In genomic region chr14:50362791-50363733, GRCh38 we compare ENCODE assay signal across 8 cellular contexts. TPM values are rescaled to one million over a fixed set of nuclear protein-coding genes. Genes with fewer than 3 reads are reported as not detected.
DNase-seq lines count a peak whose midpoint lies in the region; ATAC-seq and TF ChIP-seq lines count a peak whose summit lies in the region.

No MANE protein-coding gene starts in this region.

- H3K4me3 Mint-ChIP-seq in stimulated activated effector memory CD8-positive, alpha-beta T cell treated with anti-CD3 and anti-CD28 coated beads, Interleukin-12 subunit alpha, Interleukin-12 subunit beta, amount 100 ng/mL, for 72 hours, result peak overlapping the region; percentile 76
- no peak overlapping the region for H3K4me3 Mint-ChIP-seq in Calu3 (ENCODE audit: low read depth, unreplicated experiment)

- H3K36me3 Mint-ChIP-seq in stimulated activated effector memory CD8-positive, alpha-beta T cell treated with anti-CD3 and anti-CD28 coated beads, Interleukin-12 subunit alpha, Interleukin-12 subunit beta, amount 100 ng/mL, for 72 hours, result peaks cover 10% of the 10 kb centered on the region
- H3K36me3 Mint-ChIP-seq in Calu3 (ENCODE audit: insufficient read depth, unreplicated experiment), result no peaks in the 10 kb centered on the region

- peaks cover 30% of the 10 kb centered on the region for H3K4me1 Mint-ChIP-seq in stimulated activated effector memory CD8-positive, alpha-beta T cell treated with anti-CD3 and anti-CD28 coated beads, Interleukin-12 subunit alpha, Interleukin-12 subunit beta, amount 100 ng/mL, for 72 hours
- peaks cover 26% of the 10 kb centered on the region for H3K4me1 Mint-ChIP-seq in Calu3 (ENCODE audit: low read depth, unreplicated experiment)

- intact Hi-C loops in esophagus squamous epithelium (cut with DNase I), result no loop called here
- intact Hi-C loops in Calu3 (cut with micrococcal nuclease; ENCODE audit: unreplicated experiment), result no loop called here

- no peaks in the 10 kb centered on the region for H3K27me3 ChIP-seq in esophagus squamous epithelium

- ATAC-seq in GM18861 (IDR thresholded peaks at IDR 0.05; ENCODE audit: unreplicated experiment) (peak; percentile 11), HG02852 (IDR thresholded peaks at IDR 0.05; ENCODE audit: unreplicated experiment) (peak; percentile 28)
- ATAC-seq in stimulated activated effector memory CD8-positive, alpha-beta T cell treated with anti-CD3 and anti-CD28 coated beads, Interleukin-12 subunit alpha, Interleukin-12 subunit beta, amount 100 ng/mL, for 72 hours, result peak; percentile 56

- H3K36me3 ChIP-seq in esophagus squamous epithelium, result peaks cover 0 to 6% (median 0%) of the 10 kb centered on the region in 3 donors

- H3K9me3 Mint-ChIP-seq in stimulated activated effector memory CD8-positive, alpha-beta T cell treated with anti-CD3 and anti-CD28 coated beads, Interleukin-12 subunit alpha, Interleukin-12 subunit beta, amount 100 ng/mL, for 72 hours, result no peaks in the 10 kb centered on the region
- H3K9me3 Mint-ChIP-seq in Calu3 (ENCODE audit: low read depth, unreplicated experiment), result no peaks in the 10 kb centered on the region

- CTCF ChIA-PET in Calu3 (lab: Charles Lee), result no interaction called here

- peak overlapping the region in 3 of 4 donors; percentile 5 to 53 (median 24) for H3K4me3 ChIP-seq in esophagus squamous epithelium

- H3K27ac ChIP-seq in esophagus squamous epithelium, result peak overlapping the region; percentile 65 to 88 (median 75)

- TF ChIP-seq CTCF in esophagus squamous epithelium (IDR thresholded peaks at IDR 0.05) (no peak), Calu3 (IDR thresholded peaks at IDR 0.05; ENCODE audit: unreplicated experiment) (no peak)

- DNase-seq in T-helper 2 cell, result peak in 3 of 5 experiments; percentile 2 to 70 (median 12)
- DNase-seq in esophagus squamous epithelium (lab: John Stamatoyannopoulos, UW), result no peak
- peak in 1 of 2 donors; percentile 67 for DNase-seq in stimulated activated effector memory CD8-positive, alpha-beta T cell treated with anti-CD3 and anti-CD28 coated beads, Interleukin-12 subunit alpha, Interleukin-12 subunit beta, amount 100 ng/mL, for 72 hours (ENCODE audit: low spot score in 2 of 2)
- no peak for DNase-seq in Calu3
- DNase-seq in NCI-H345 (lab: John Stamatoyannopoulos, UW), result no peak
- no peak for DNase-seq in DMS79 treated with DMSO at 0.1 percent for 48 hours (lab: John Stamatoyannopoulos, UW)

- H3K27ac Mint-ChIP-seq in stimulated activated effector memory CD8-positive, alpha-beta T cell treated with anti-CD3 and anti-CD28 coated beads, Interleukin-12 subunit alpha, Interleukin-12 subunit beta, amount 100 ng/mL, for 72 hours, result peak overlapping the region; percentile 91
- no peak overlapping the region for H3K27ac Mint-ChIP-seq in Calu3 (ENCODE audit: unreplicated experiment)

- TF ChIP-seq POLR2A in esophagus squamous epithelium (IDR thresholded peaks at IDR 0.05), result no peak

- WGBS in esophagus squamous epithelium, 2 donors, result 67 to 74% methylated on average over 13 to 14 of the region's 14 CpGs

- no TSS peak for BruUV-seq in Calu3 (replicated peaks; lab: Mats Ljungman, UMichigan)

- H3K4me1 ChIP-seq in esophagus squamous epithelium, result peaks cover 0 to 61% (median 21%) of the 10 kb centered on the region in 3 donors

- no peaks in the 10 kb centered on the region for H3K27me3 Mint-ChIP-seq in Calu3 (ENCODE audit: unreplicated experiment)

- no peaks in the 10 kb centered on the region for H3K9me3 ChIP-seq in esophagus squamous epithelium

RNA-seq across cellular contexts. Expression of gene CDKL1, which starts 33.6 kb away (rescaled TPM):
- total RNA-seq in esophagus squamous epithelium (10 to 100 TPM in 3 of 4 donors, 1 to 10 TPM in 1; 2.9 to 16.6 (median 11.5) TPM), Calu3 (2022) (3.0 and 3.7 TPM in 2 replicates)

RNA-seq across cellular contexts. Expression of gene DMAC2L, which starts 50.9 kb away (rescaled TPM):
- total RNA-seq in esophagus squamous epithelium (10 to 100 TPM; 13.4 to 21.7 (median 16.6) TPM), Calu3 (2022) (21.2 and 22.1 TPM in 2 replicates)

RNA-seq across cellular contexts. Expression of gene L2HGDH, which starts 51.0 kb away (rescaled TPM):
- 10 to 100 TPM in 2 of 4 donors, 1 to 10 TPM in 2; 6.5 to 14.2 (median 9.3) TPM for total RNA-seq in esophagus squamous epithelium
- total RNA-seq in Calu3 (2022), result 13.9 and 15.8 TPM in 2 replicates

Comparison
In these comparisons a context has a peak if more than half of its experiments do, and no peak if none do; other contexts are left out.
1. DNase-seq: peak in T-helper 2 cell (3 of 5); none in esophagus squamous epithelium (single experiment), Calu3 (single experiment), NCI-H345 (single experiment) and DMS79 treated with DMSO at 0.1 percent for 48 hours (single experiment).
2. Peak in every context shown above with its lines, with median percentiles within 50 percentile points of each other: ATAC-seq.